Comparison of ENCODE assay signal across 16 cellular contexts in genomic region chr10:341081-341740, GRCh38.
"Had no signal": no experiment of that assay in that cellular context is flagged by ENCODE, and none has a peak within 500 bp of the region (broad histone marks: within the 10 kb centered on the region; RNA-seq: fewer than 3 reads in every experiment).

No MANE protein-coding gene starts in this region.

- H3K36me3 Mint-ChIP-seq: naive B cell had no signal

- H3K27me3 ChIP-seq: hepatocyte, upper lobe of left lung had no signal

- H3K27ac Mint-ChIP-seq: nephron had no signal

- H3K4me3 ChIP-seq: hepatocyte, lung, psoas muscle, upper lobe of left lung had no signal

- ATAC-seq: effector memory CD8-positive, alpha-beta T cell; left colon; left ventricle myocardium superior; psoas muscle; sciatic nerve had no signal

- DNase-seq: effector memory CD8-positive, alpha-beta T cell; erythroblast; foreskin melanocyte; kidney; left colon; left ventricle myocardium superior; mesenchymal stem cell; naive B cell; psoas muscle; stimulated activated naive CD4-positive, alpha-beta T cell; upper lobe of left lung had no signal

- H3K27ac ChIP-seq: hepatocyte, parathyroid adenoma, psoas muscle, upper lobe of left lung had no signal

- H3K4me3 Mint-ChIP-seq: effector memory CD8-positive, alpha-beta T cell; naive B cell; nephron had no signal

- H3K9ac ChIP-seq: parathyroid adenoma had no signal

- H3K4me1 ChIP-seq: psoas muscle, upper lobe of left lung had no signal

- H3K9me3 Mint-ChIP-seq: effector memory CD8-positive, alpha-beta T cell; naive B cell; nephron had no signal

- H3K27me3 Mint-ChIP-seq: effector memory CD8-positive, alpha-beta T cell; naive B cell had no signal

- H3K9me3 ChIP-seq: psoas muscle, upper lobe of left lung had no signal
